1 cellular context compared by ENCODE assay signal in the genomic region with DNA sequence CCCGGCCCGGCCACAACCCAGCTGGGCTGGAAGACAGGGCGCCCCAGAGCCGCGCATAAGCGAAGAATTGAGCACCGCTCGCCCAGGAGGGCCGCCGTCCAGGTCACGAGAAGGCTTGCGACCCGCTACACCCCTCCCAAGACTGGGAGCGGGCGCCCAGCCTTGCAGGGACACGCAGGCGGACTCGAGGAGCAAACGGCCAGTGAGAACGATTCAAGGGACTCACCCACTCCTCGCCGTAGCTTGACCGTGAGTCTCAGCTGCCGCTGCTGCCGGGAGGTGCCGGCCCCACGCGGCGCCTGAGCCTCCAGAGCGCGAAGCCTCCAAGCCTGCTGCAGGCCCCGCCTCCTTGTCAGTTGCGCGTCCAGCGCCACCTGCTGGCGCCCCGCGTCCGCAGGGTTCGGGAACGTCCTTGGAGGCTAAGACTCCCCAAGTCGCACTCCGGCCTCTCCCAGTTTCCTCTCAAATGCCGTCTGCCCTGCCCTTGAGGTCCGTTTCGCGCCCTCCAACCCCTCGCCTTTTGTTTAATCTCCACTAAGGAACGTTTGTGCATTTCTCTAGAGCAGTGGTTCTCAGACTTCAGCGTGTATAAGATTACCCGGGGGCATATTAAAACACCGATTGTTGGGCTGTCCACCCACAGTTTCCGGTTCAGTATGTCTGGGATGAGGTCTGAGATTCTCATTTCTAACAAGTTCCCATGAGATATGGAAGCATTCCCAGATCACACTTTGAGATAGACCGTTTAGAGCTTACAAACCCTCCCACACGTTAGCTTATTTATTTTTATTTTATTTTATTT.
A peak's percentile ranks its signal among the peaks of the same experiment; 100 is the strongest.
TF ChIP-seq lines count a peak whose summit lies in the region.

STEAP1B (minus strand) TSS at position 301 of the 802 bp plus-strand sequence. CDS start 5,333 bp downstream, outside the sequence.

TF ChIP-seq in GM12878, 131 proteins besides CTCF, POLR2A, EP300 and RAD21 (continued from another document):
- peak; percentile 53; the same call in 1 of the 2 replicates for TF ChIP-seq SMC3 (IDR thresholded peaks at IDR 0.05; ENCODE audit: borderline replicate concordance, low read length)
- TF ChIP-seq MAX (IDR thresholded peaks at IDR 0.05; ENCODE audit: low read depth, low read length) = 0 out of 2 replicates have a peak, but pooled peaks have one; percentile 56
